ENCODE assay signal across 13 cellular contexts in genomic region chr2:183998041-183998796, GRCh38.
DNase-seq lines count a peak whose midpoint lies in the region; ATAC-seq and TF ChIP-seq lines count a peak whose summit lies in the region.
"Had no signal": no experiment of that assay in that cellular context is flagged by ENCODE, and none has a peak within 500 bp of the region (broad histone marks: within the 10 kb centered on the region; RNA-seq: fewer than 3 reads in every experiment).

No MANE protein-coding gene starts in this region.

- peak; percentile 96 for ATAC-seq in GM19023 (IDR thresholded peaks at IDR 0.05; ENCODE audit: unreplicated experiment)
- ATAC-seq in HG02571 (IDR thresholded peaks at IDR 0.05; ENCODE audit: unreplicated experiment) = peak; percentile 97
- ATAC-seq in HG03354 (IDR thresholded peaks at IDR 0.05; ENCODE audit: poor library complexity, severe bottlenecking, unreplicated experiment) = peak; percentile 89
- ATAC-seq: right cardiac atrium had no signal

- no peak for TF ChIP-seq CTCF in nephron (IDR thresholded peaks at IDR 0.05; ENCODE audit: unreplicated experiment in 3 of 3)

- DNase-seq in NCI-H510A treated with DMSO at 0.1 percent for 48 hours (lab: John Stamatoyannopoulos, UW) (no peak), NCI-H2196 treated with DMSO at 0.1 percent for 48 hours (lab: John Stamatoyannopoulos, UW; ENCODE audit: unreplicated experiment) (no peak), NCI-H2227 treated with DMSO at 0.1 percent for 48 hours (lab: John Stamatoyannopoulos, UW) (no peak), NCI-H1417 treated with DMSO at 0.1 percent for 48 hours (lab: John Stamatoyannopoulos, UW) (no peak)
- DNase-seq: foreskin melanocyte, GM23248, mammary epithelial cell, right cardiac atrium, WERI-Rb-1 had no signal

- no peaks in the 10 kb centered on the region for H3K36me3 Mint-ChIP-seq in nephron (ENCODE audit: low read depth)

- H3K9me3 Mint-ChIP-seq in nephron = no peaks in the 10 kb centered on the region

- peaks cover 24% of the 10 kb centered on the region for H3K4me1 Mint-ChIP-seq in nephron

- H3K4me3 Mint-ChIP-seq in nephron = peak overlapping the region in 2 of 3 experiments; percentile 7 to 72

- H3K27me3 Mint-ChIP-seq in nephron (ENCODE audit: low read depth) = no peaks in the 10 kb centered on the region

- peak overlapping the region in 1 of 3 experiments; percentile 24 for H3K27ac Mint-ChIP-seq in nephron
